9 cellular contexts compared by ENCODE assay signal in the genomic region with DNA sequence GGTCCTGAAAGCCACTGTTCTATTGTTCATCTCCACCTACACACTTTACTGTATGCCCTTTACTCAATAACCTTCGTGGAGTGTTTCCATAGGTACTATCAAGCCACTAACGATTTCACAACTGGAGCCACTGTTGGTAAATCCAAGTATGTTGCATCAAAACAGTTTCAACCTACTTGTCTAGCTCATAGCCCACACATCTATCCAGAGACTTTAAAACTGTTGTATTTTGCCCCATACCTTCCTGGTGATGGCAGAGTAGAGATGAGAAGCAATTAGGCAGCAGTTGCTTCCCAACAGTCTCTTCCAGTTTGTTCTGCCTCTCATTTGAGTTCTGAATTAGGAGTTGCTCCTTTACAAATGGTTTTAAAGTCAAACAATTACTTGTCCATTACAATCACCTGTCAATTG. TPM values are rescaled to one million over a fixed set of nuclear protein-coding genes. Genes with fewer than 3 reads are reported as not detected.
DNase-seq lines count a peak whose midpoint lies in the region; ATAC-seq and TF ChIP-seq lines count a peak whose summit lies in the region.
"Had no signal": no experiment of that assay in that cellular context is flagged by ENCODE, and none has a peak within 500 bp of the region (broad histone marks: within the 10 kb centered on the region; RNA-seq: fewer than 3 reads in every experiment).

No MANE protein-coding gene starts in this region.

- no peaks in the 10 kb centered on the region for H3K36me3 ChIP-seq in upper lobe of left lung

- no peak for TF ChIP-seq EP300 in upper lobe of left lung (IDR thresholded peaks at IDR 0.05)

- H3K9me3 ChIP-seq in upper lobe of left lung: no peaks in the 10 kb centered on the region
- H3K9me3 ChIP-seq: A549 had no signal

- 11 to 14% methylated on average over 2 of the region's 2 CpGs for WGBS in upper lobe of left lung, 2 donors

- H3K27me3 Mint-ChIP-seq in endothelial cell (ENCODE audit: unreplicated experiment): peaks cover 5% of the 10 kb centered on the region

- H3K9me3 Mint-ChIP-seq in endothelial cell (ENCODE audit: unreplicated experiment): no peaks in the 10 kb centered on the region

- peak overlapping the region; percentile 95 for H3K27ac Mint-ChIP-seq in endothelial cell (ENCODE audit: unreplicated experiment)

- H3K4me1 Mint-ChIP-seq in endothelial cell (ENCODE audit: unreplicated experiment): peaks cover 36% of the 10 kb centered on the region

- no peak for TF ChIP-seq CTCF in endothelial cell (IDR thresholded peaks at IDR 0.05; ENCODE audit: unreplicated experiment)
- TF ChIP-seq CTCF in upper lobe of left lung (IDR thresholded peaks at IDR 0.05): no peak

- H3K4me3 ChIP-seq in upper lobe of left lung: peak overlapping the region; percentile 37 to 63 (median 56)
- H3K4me3 ChIP-seq: A549 had no signal

- TF ChIP-seq POLR2A in upper lobe of left lung (IDR thresholded peaks at IDR 0.05): no peak

- no peaks in the 10 kb centered on the region for H3K27me3 ChIP-seq in upper lobe of left lung

- peaks cover 23 to 51% (median 38%) of the 10 kb centered on the region in 4 donors for H3K4me1 ChIP-seq in upper lobe of left lung
- H3K4me1 ChIP-seq: A549 had no signal

- no peaks in the 10 kb centered on the region for H3K36me3 Mint-ChIP-seq in endothelial cell (ENCODE audit: low read depth, unreplicated experiment)

- DNase-seq in SKM-1 treated with dmso at 0.1 percent for 144 hours (lab: John Stamatoyannopoulos, UW; ENCODE audit: unreplicated experiment) (peak; percentile 32), SKM-1 (lab: John Stamatoyannopoulos, UW; ENCODE audit: unreplicated experiment) (no peak), endothelial cell (ENCODE audit: low spot score) (no peak), midbrain (lab: John Stamatoyannopoulos, UW) (peak; percentile 55), upper lobe of left lung (no peak), activated gamma-delta T cell (lab: John Stamatoyannopoulos, UW) (no peak), islet precursor cell (no peak)

- ATAC-seq in upper lobe of left lung (ENCODE audit: low FRiP score in 2 of 2): peak; percentile 44 to 49
- no peak for ATAC-seq in GM21528 (IDR thresholded peaks at IDR 0.05; ENCODE audit: low FRiP score, unreplicated experiment)

- peak overlapping the region; percentile 92 for H3K4me3 Mint-ChIP-seq in endothelial cell (ENCODE audit: unreplicated experiment)

- H3K27ac ChIP-seq in upper lobe of left lung: peak overlapping the region; percentile 54 to 86 (median 76)
- H3K27ac ChIP-seq: A549 had no signal

RNA-seq across cellular contexts. Expression of a gene that starts 0.6 kb away (rescaled TPM):
- total RNA-seq in endothelial cell (ENCODE audit: unreplicated experiment) (9.3 TPM), upper lobe of left lung (100 to 1,000 TPM in 1 of 6 donors, 10 to 100 TPM in 5; 41.7 to 147 (median 60.2) TPM)

RNA-seq across cellular contexts. Expression of a gene that starts 8.6 kb away (rescaled TPM):
- total RNA-seq in endothelial cell (ENCODE audit: unreplicated experiment): 65.6 TPM
- 100 to 1,000 TPM in 1 of 6 donors, 10 to 100 TPM in 5; 54.5 to 189 (median 87.6) TPM for total RNA-seq in upper lobe of left lung

Comparison
In these comparisons a context has a peak if more than half of its experiments do, and no peak if none do; other contexts are left out.
1. DNase-seq: peak in SKM-1 treated with dmso at 0.1 percent for 144 hours (single experiment) and midbrain (single experiment); none in SKM-1 (single experiment), endothelial cell (single experiment), upper lobe of left lung (0 of 2), activated gamma-delta T cell (single experiment) and islet precursor cell (single experiment).